Comparison of ENCODE assay signal across 8 cellular contexts in genomic region chr4:62927574-62927973, GRCh38.
"Had no signal": no experiment of that assay in that cellular context is flagged by ENCODE, and none has a peak within 500 bp of the region (broad histone marks: within the 10 kb centered on the region; RNA-seq: fewer than 3 reads in every experiment).

No MANE protein-coding gene starts in this region.

- H3K27ac ChIP-seq: GM23248, HL-60 had no signal

- DNase-seq: GM23248, GOT3, H7, HFFc6 had no signal

- H3K4me3 ChIP-seq: GM23248, HAP-1 had no signal

- ATAC-seq: HCT116, HepG2 had no signal

- H3K9me3 ChIP-seq: HAP-1 had no signal
